In the genomic region with DNA sequence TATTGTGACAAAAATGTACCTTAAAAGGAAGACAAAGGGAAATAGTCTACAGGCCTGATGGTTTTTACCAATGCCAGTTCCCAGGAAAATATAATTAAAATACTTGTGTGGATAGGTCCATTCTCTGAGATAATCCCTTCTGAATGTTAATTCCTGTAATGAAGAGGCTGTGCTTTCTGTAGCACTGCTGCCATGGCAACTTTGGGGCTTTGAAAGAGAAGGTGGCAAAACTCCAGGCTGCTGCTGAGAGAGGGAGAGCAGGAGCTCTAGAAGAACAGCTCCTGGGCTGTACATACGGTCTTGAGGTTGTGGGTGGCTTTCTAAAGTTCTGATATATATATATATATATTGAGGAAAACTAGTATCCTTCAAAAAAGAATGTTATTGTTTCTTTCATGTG, we compare ENCODE assay signal across 10 cellular contexts.
DNase-seq lines count a peak whose midpoint lies in the region; ATAC-seq and TF ChIP-seq lines count a peak whose summit lies in the region.
"Had no signal": no experiment of that assay in that cellular context is flagged by ENCODE, and none has a peak within 500 bp of the region (broad histone marks: within the 10 kb centered on the region; RNA-seq: fewer than 3 reads in every experiment).

No MANE protein-coding gene starts in this region.

- H3K9me3 Mint-ChIP-seq in CD8-positive, alpha-beta T cell, result no peaks in the 10 kb centered on the region
- H3K9me3 Mint-ChIP-seq: activated naive CD8-positive, alpha-beta T cell treated with anti-CD3 and anti-CD28 coated beads, Interleukin-2, amount 10 ng/mL, durations not matched to agents 7 days and 5 days; memory B cell had no signal

- intact Hi-C loops in CD8-positive, alpha-beta T cell (cut with DNase I, micrococcal nuclease), result no loop called here

- no peaks in the 10 kb centered on the region for H3K9me3 ChIP-seq in CD8-positive, alpha-beta T cell (ENCODE audit: low read length)

- DNase-seq in Ammon's horn (ENCODE audit: low spot score) (peak; percentile 89), NCI-H1105 treated with DMSO at 0.1 percent for 48 hours (lab: John Stamatoyannopoulos, UW) (peak; percentile 77), cerebellar cortex (ENCODE audit: low spot score) (peak; percentile 28), medulla oblongata (ENCODE audit: extremely low spot score) (peak; percentile 89)
- no peak for DNase-seq in activated CD4-positive, alpha-beta T cell treated with anti-CD3 and anti-CD28 coated beads for 4 hours
- no peak for DNase-seq in CD8-positive, alpha-beta T cell
- no peak for DNase-seq in NK-92 treated with Interleukin-12 subunit alpha and Interleukin-12 subunit beta, amount 100 ng/mL, for 24 hours (lab: John Stamatoyannopoulos, UW)
- DNase-seq: activated naive CD8-positive, alpha-beta T cell treated with anti-CD3 and anti-CD28 coated beads, Interleukin-2, amount 10 ng/mL, durations not matched to agents 7 days and 5 days had no signal

- no peak overlapping the region for H3K27ac Mint-ChIP-seq in CD8-positive, alpha-beta T cell
- H3K27ac Mint-ChIP-seq: activated naive CD8-positive, alpha-beta T cell treated with anti-CD3 and anti-CD28 coated beads, Interleukin-2, amount 10 ng/mL, durations not matched to agents 7 days and 5 days; memory B cell had no signal

- H3K36me3 ChIP-seq in CD8-positive, alpha-beta T cell (ENCODE audit: insufficient read depth, low read length), result no peaks in the 10 kb centered on the region

- POLR2A ChIA-PET in CD8-positive, alpha-beta T cell (lab: Charles Lee), result no interaction called here

- no peaks in the 10 kb centered on the region for H3K27me3 Mint-ChIP-seq in CD8-positive, alpha-beta T cell (ENCODE audit: low read depth)
- H3K27me3 Mint-ChIP-seq: activated naive CD8-positive, alpha-beta T cell treated with anti-CD3 and anti-CD28 coated beads, Interleukin-2, amount 10 ng/mL, durations not matched to agents 7 days and 5 days; memory B cell had no signal

- no peak for ATAC-seq in HG03439 (IDR thresholded peaks at IDR 0.05; ENCODE audit: unreplicated experiment)
- ATAC-seq in CD8-positive, alpha-beta T cell, result no peak

- no peak overlapping the region for H3K4me3 ChIP-seq in CD8-positive, alpha-beta T cell (ENCODE audit: low read depth, low read length)

- H3K4me1 Mint-ChIP-seq in CD8-positive, alpha-beta T cell (ENCODE audit: low read depth), result no peaks in the 10 kb centered on the region
- H3K4me1 Mint-ChIP-seq: memory B cell had no signal

- CTCF ChIA-PET in CD8-positive, alpha-beta T cell (lab: Charles Lee), result interaction anchor here (1.7 kb wide), 1 partner anchor 170 kb away, joined by 5 read pairs; no protein-coding TSS in a partner anchor

- H3K4me3 Mint-ChIP-seq in CD8-positive, alpha-beta T cell, result no peak overlapping the region
- H3K4me3 Mint-ChIP-seq: activated naive CD8-positive, alpha-beta T cell treated with anti-CD3 and anti-CD28 coated beads, Interleukin-2, amount 10 ng/mL, durations not matched to agents 7 days and 5 days; memory B cell had no signal

- no peaks in the 10 kb centered on the region for H3K27me3 ChIP-seq in CD8-positive, alpha-beta T cell (ENCODE audit: insufficient read depth, low read length)

- TF ChIP-seq CTCF in CD8-positive, alpha-beta T cell (IDR thresholded peaks at IDR 0.05), result no peak

- no peak overlapping the region for H3K27ac ChIP-seq in CD8-positive, alpha-beta T cell (ENCODE audit: low read depth, low read length)

- H3K36me3 Mint-ChIP-seq in CD8-positive, alpha-beta T cell, result peaks cover 13% of the 10 kb centered on the region

- no peaks in the 10 kb centered on the region for H3K4me1 ChIP-seq in CD8-positive, alpha-beta T cell (ENCODE audit: insufficient read depth, low read length)

Comparison
In these comparisons a context has a peak if more than half of its experiments do, and no peak if none do; other contexts are left out.
1. DNase-seq: peak in Ammon's horn (single experiment), NCI-H1105 treated with DMSO at 0.1 percent for 48 hours (single experiment), cerebellar cortex (single experiment) and medulla oblongata (single experiment); none in activated CD4-positive, alpha-beta T cell treated with anti-CD3 and anti-CD28 coated beads for 4 hours (0 of 2), CD8-positive, alpha-beta T cell (0 of 7) and NK-92 treated with Interleukin-12 subunit alpha and Interleukin-12 subunit beta, amount 100 ng/mL, for 24 hours (single experiment).